2 cellular contexts compared by ENCODE assay signal in the genomic region with DNA sequence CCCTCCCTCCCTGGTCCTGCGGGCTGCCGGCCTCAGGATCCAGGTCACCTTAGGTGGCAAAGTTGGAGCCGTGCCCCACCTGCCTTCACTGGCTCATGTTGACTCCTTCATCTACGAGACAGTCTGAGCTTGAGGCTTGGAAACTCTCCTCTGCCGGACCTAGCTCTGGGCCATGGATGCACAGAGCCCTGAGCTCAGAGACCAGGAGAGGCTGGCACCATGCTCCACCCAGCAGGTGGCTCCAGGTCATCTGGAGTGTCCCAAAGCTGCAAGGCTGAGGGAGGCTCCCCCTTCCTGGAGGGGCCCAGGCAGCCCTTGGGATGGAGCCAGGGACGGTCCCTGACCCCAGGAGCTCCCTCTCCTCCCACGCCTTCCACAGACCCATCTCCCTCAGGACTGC.
TF ChIP-seq lines count a peak whose summit lies in the region.

No MANE protein-coding gene starts in this region.

TF ChIP-seq in IMR-90, 13 proteins besides CTCF, POLR2A, EP300 and RAD21:
- TF ChIP-seq, protein P1, sequence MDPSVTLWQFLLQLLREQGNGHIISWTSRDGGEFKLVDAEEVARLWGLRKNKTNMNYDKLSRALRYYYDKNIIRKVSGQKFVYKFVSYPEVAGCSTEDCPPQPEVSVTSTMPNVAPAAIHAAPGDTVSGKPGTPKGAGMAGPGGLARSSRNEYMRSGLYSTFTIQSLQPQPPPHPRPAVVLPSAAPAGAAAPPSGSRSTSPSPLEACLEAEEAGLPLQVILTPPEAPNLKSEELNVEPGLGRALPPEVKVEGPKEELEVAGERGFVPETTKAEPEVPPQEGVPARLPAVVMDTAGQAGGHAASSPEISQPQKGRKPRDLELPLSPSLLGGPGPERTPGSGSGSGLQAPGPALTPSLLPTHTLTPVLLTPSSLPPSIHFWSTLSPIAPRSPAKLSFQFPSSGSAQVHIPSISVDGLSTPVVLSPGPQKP (IDR thresholded peaks at IDR 0.05; ENCODE audit: borderline replicate concordance, low read depth, low read length) = no peak
- no peak for TF ChIP-seq NFE2L2 (IDR thresholded peaks at IDR 0.05; ENCODE audit: low read depth, low read length)
- no peak for TF ChIP-seq CHD1 (IDR thresholded peaks at IDR 0.05; ENCODE audit: low read depth, low read length)
- TF ChIP-seq CEBPB (IDR thresholded peaks at IDR 0.05; ENCODE audit: low read depth, low read length) = no peak
- TF ChIP-seq RFX5 (IDR thresholded peaks at IDR 0.05; ENCODE audit: low read depth, low read length) = no peak
- no peak for TF ChIP-seq SMC3 (IDR thresholded peaks at IDR 0.05; ENCODE audit: low read depth, low read length)
- TF ChIP-seq BHLHE40 (IDR thresholded peaks at IDR 0.05; ENCODE audit: low read depth, low read length) = no peak
- TF ChIP-seq RCOR1 (IDR thresholded peaks at IDR 0.05; ENCODE audit: insufficient replicate concordance, low read length) = no peak
- no peak for TF ChIP-seq MAZ (IDR thresholded peaks at IDR 0.05; ENCODE audit: borderline replicate concordance, low read depth, low read length)
- TF ChIP-seq MXI1 (IDR thresholded peaks at IDR 0.05; ENCODE audit: borderline replicate concordance, low read depth, low read length) = no peak
- no peak for TF ChIP-seq FOS (IDR thresholded peaks at IDR 0.05; ENCODE audit: low read depth, low read length)
- no peak for TF ChIP-seq MAFK (IDR thresholded peaks at IDR 0.05; ENCODE audit: low read depth, low read length)
- TF ChIP-seq, protein P2, sequence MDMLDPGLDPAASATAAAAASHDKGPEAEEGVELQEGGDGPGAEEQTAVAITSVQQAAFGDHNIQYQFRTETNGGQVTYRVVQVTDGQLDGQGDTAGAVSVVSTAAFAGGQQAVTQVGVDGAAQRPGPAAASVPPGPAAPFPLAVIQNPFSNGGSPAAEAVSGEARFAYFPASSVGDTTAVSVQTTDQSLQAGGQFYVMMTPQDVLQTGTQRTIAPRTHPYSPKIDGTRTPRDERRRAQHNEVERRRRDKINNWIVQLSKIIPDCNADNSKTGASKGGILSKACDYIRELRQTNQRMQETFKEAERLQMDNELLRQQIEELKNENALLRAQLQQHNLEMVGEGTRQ (IDR thresholded peaks at IDR 0.05; ENCODE audit: low read depth, low read length) = no peak

TF ChIP-seq in HepG2, 621 proteins besides CTCF, POLR2A, EP300 and RAD21:
- TF ChIP-seq ZNF143 (CRISPR knock-in tag; IDR thresholded peaks at IDR 0.05) (no peak), STAG1 (CRISPR knock-in tag; IDR thresholded peaks at IDR 0.05) (peak; percentile 43), ERF (CRISPR knock-in tag; IDR thresholded peaks at IDR 0.05) (no peak), ZNF296 (CRISPR knock-in tag; conservative IDR thresholded peaks at IDR 0.05) (no peak), ZNF567 (CRISPR knock-in tag; IDR thresholded peaks at IDR 0.05; ENCODE audit: borderline replicate concordance) (no peak)
- TF ChIP-seq, protein P3, sequence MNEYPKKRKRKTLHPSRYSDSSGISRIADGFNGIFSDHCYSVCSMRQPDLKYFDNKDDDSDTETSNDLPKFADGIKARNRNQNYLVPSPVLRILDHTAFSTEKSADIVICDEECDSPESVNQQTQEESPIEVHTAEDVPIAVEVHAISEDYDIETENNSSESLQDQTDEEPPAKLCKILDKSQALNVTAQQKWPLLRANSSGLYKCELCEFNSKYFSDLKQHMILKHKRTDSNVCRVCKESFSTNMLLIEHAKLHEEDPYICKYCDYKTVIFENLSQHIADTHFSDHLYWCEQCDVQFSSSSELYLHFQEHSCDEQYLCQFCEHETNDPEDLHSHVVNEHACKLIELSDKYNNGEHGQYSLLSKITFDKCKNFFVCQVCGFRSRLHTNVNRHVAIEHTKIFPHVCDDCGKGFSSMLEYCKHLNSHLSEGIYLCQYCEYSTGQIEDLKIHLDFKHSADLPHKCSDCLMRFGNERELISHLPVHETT (CRISPR knock-in tag; conservative IDR thresholded peaks at IDR 0.05) = no peak
- TF ChIP-seq, protein P4, sequence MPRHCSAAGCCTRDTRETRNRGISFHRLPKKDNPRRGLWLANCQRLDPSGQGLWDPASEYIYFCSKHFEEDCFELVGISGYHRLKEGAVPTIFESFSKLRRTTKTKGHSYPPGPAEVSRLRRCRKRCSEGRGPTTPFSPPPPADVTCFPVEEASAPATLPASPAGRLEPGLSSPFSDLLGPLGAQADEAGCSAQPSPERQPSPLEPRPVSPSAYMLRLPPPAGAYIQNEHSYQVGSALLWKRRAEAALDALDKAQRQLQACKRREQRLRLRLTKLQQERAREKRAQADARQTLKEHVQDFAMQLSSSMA (CRISPR knock-in tag; IDR thresholded peaks at IDR 0.05) = no peak
